In the genomic region with DNA sequence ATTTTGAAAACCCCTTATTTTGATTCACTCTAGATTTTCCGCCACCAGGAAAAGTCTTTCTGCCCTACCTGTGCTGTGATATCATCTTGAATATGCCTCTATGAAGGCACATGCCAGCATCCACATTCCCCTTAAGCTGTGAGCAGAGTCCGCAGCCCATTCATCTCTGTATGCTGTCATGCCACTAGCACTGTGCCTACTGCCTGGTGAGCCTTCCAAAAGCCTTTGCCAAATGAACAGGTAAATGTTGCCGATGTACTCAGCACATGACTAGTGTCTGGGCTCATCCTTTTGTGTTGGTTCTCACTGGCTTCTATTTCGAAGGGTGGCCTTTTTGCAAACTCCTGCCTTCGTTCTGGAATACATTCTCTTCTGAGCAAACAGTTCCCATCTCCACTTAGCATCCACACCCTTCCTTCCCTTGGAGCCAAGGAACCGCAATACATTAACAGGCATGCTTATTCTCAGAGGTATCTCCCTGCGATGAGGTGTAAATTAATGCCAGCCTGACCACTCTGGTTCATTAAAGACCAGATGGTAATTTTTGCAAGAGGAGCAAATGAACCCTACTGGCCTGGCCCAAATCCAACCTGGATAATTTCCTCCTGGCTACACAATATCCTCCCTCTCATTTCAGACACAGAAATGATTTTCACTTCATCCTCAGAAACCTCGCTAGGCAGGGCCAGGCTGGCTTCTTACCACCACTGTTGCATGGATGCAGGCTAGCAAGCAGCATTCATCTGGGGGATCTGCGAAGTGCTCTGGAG, we compare ENCODE assay signal across 1 cellular context.
TF ChIP-seq lines count a peak whose summit lies in the region.

No MANE protein-coding gene starts in this region.

TF ChIP-seq in H1, 55 proteins besides CTCF, POLR2A, EP300 and RAD21 (continued from another document):
- no peak for TF ChIP-seq CHD1 (IDR thresholded peaks at IDR 0.05; ENCODE audit: low read depth, low read length)
- TF ChIP-seq RXRA (IDR thresholded peaks at IDR 0.05; ENCODE audit: insufficient read depth, low read depth, low read length), result no peak
- no peak for TF ChIP-seq SUZ12 (IDR thresholded peaks at IDR 0.05; ENCODE audit: low read length)
- no peak for TF ChIP-seq ASH2L (IDR thresholded peaks at IDR 0.05; ENCODE audit: low read length)
- TF ChIP-seq BACH1 (IDR thresholded peaks at IDR 0.05; ENCODE audit: low read length), result no peak
- TF ChIP-seq POU5F1 (IDR thresholded peaks at IDR 0.05; ENCODE audit: low read depth, low read length), result no peak
- TF ChIP-seq, protein P1, sequence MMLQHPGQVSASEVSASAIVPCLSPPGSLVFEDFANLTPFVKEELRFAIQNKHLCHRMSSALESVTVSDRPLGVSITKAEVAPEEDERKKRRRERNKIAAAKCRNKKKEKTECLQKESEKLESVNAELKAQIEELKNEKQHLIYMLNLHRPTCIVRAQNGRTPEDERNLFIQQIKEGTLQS (IDR thresholded peaks at IDR 0.05; ENCODE audit: insufficient read depth, low read depth, low read length), result no peak
- no peak for TF ChIP-seq EGR1 (IDR thresholded peaks at IDR 0.05; ENCODE audit: borderline replicate concordance, low read depth, low read length)
TF ChIP-seq in H1: peak in this region for 0.
